In genomic region chr12:95802482-95803264, GRCh38 we compare ENCODE assay signal across 1 cellular context.
TF ChIP-seq lines count a peak whose summit lies in the region.

No MANE protein-coding gene starts in this region.

TF ChIP-seq in HepG2, 621 proteins besides CTCF, POLR2A, EP300 and RAD21 (continued from another document and continues in another):
- no peak for TF ChIP-seq ZBTB40 (IDR thresholded peaks at IDR 0.05)
- TF ChIP-seq ZBTB40 (CRISPR knock-in tag; IDR thresholded peaks at IDR 0.05) = no peak
- TF ChIP-seq SRSF1 (optimal IDR thresholded peaks at IDR 0.05; ENCODE audit: low read depth, low read length) = no peak
- TF ChIP-seq ZNF33B (CRISPR knock-in tag; IDR thresholded peaks at IDR 0.05) = no peak
- no peak for TF ChIP-seq ARNTL (CRISPR knock-in tag; IDR thresholded peaks at IDR 0.05)
- no peak for TF ChIP-seq ZNF121 (CRISPR knock-in tag; IDR thresholded peaks at IDR 0.05)
- peak; percentile 87 for TF ChIP-seq TARDBP (CRISPR knock-in tag; IDR thresholded peaks at IDR 0.05)
- no peak for TF ChIP-seq ETS1 (CRISPR knock-in tag; IDR thresholded peaks at IDR 0.05)
- 0 out of 2 replicates have a peak, but pooled peaks have one; percentile 35 for TF ChIP-seq SIX1 (CRISPR knock-in tag; IDR thresholded peaks at IDR 0.05; ENCODE audit: borderline replicate concordance)
- no peak for TF ChIP-seq RFX5 (IDR thresholded peaks at IDR 0.05; ENCODE audit: low read depth, low read length)
- TF ChIP-seq ZBTB3 (CRISPR knock-in tag; IDR thresholded peaks at IDR 0.05; ENCODE audit: borderline replicate concordance, low read depth) = no peak
- no peak for TF ChIP-seq ATF5 (CRISPR knock-in tag; IDR thresholded peaks at IDR 0.05; ENCODE audit: low read depth)
- no peak; the same call in 1 of the 2 replicates for TF ChIP-seq ARID4A (CRISPR knock-in tag; IDR thresholded peaks at IDR 0.05; ENCODE audit: borderline replicate concordance)
- TF ChIP-seq FOXP1 (IDR thresholded peaks at IDR 0.05) = no peak
- TF ChIP-seq FOXP1 (CRISPR knock-in tag; IDR thresholded peaks at IDR 0.05) = peak; percentile 78
- no peak for TF ChIP-seq ZSCAN20 (CRISPR knock-in tag; IDR thresholded peaks at IDR 0.05; ENCODE audit: borderline replicate concordance)
- TF ChIP-seq ZNF704 (CRISPR knock-in tag; IDR thresholded peaks at IDR 0.05; ENCODE audit: borderline replicate concordance) = no peak
- TF ChIP-seq MYNN (CRISPR knock-in tag; IDR thresholded peaks at IDR 0.05; ENCODE audit: low read depth) = no peak
- TF ChIP-seq ZNF281 (CRISPR knock-in tag; IDR thresholded peaks at IDR 0.05; ENCODE audit: borderline replicate concordance) = no peak
- TF ChIP-seq ZBTB4 (CRISPR knock-in tag; IDR thresholded peaks at IDR 0.05; ENCODE audit: borderline replicate concordance) = no peak
- no peak for TF ChIP-seq FOXM1 (CRISPR knock-in tag; IDR thresholded peaks at IDR 0.05)
- TF ChIP-seq NR2F6 (IDR thresholded peaks at IDR 0.05) = peak; percentile 58; the same call in 1 of the 2 replicates
- peak; percentile 71 for TF ChIP-seq NR2F6 (CRISPR knock-in tag; IDR thresholded peaks at IDR 0.05)
- TF ChIP-seq SALL1 (CRISPR knock-in tag; IDR thresholded peaks at IDR 0.05) = peak; percentile 88
- no peak for TF ChIP-seq SP1 (IDR thresholded peaks at IDR 0.05)
- no peak for TF ChIP-seq SP1 (CRISPR knock-in tag; IDR thresholded peaks at IDR 0.05)
- TF ChIP-seq ZSCAN29 (CRISPR knock-in tag; conservative IDR thresholded peaks at IDR 0.05) = 0 out of 2 replicates have a peak, but pooled peaks have one; percentile 28
- 0 out of 2 replicates have a peak, but pooled peaks have one; percentile 68 for TF ChIP-seq ARID2 (CRISPR knock-in tag; IDR thresholded peaks at IDR 0.05; ENCODE audit: borderline replicate concordance)
- TF ChIP-seq FOXK2 (IDR thresholded peaks at IDR 0.05) = no peak
- TF ChIP-seq ZNF451 (CRISPR knock-in tag; IDR thresholded peaks at IDR 0.05) = no peak
- TF ChIP-seq ZNF749 (CRISPR knock-in tag; IDR thresholded peaks at IDR 0.05; ENCODE audit: borderline replicate concordance) = no peak
- peak; percentile 66; the same call in 1 of the 2 replicates for TF ChIP-seq CREM (IDR thresholded peaks at IDR 0.05)
- TF ChIP-seq CREM (CRISPR knock-in tag; IDR thresholded peaks at IDR 0.05) = no peak
- TF ChIP-seq KAT7 (CRISPR knock-in tag; IDR thresholded peaks at IDR 0.05; ENCODE audit: borderline replicate concordance) = 0 out of 2 replicates have a peak, but pooled peaks have one; percentile 55
- TF ChIP-seq IKZF4 (CRISPR knock-in tag; IDR thresholded peaks at IDR 0.05; ENCODE audit: borderline replicate concordance, low read depth, not compliant biosample characterization) = no peak
- TF ChIP-seq ZFY (CRISPR knock-in tag; IDR thresholded peaks at IDR 0.05) = no peak
- TF ChIP-seq PLSCR1 (CRISPR knock-in tag; IDR thresholded peaks at IDR 0.05; ENCODE audit: borderline replicate concordance) = no peak
- TF ChIP-seq ZNF160 (CRISPR knock-in tag; IDR thresholded peaks at IDR 0.05) = no peak
